Comparison of ENCODE assay signal across 18 cellular contexts in genomic region chr18:48140738-48141137, GRCh38.
DNase-seq lines count a peak whose midpoint lies in the region; ATAC-seq, FAIRE-seq and TF ChIP-seq lines count a peak whose summit lies in the region.
"Had no signal": no experiment of that assay in that cellular context is flagged by ENCODE, and none has a peak within 500 bp of the region (broad histone marks: within the 10 kb centered on the region; RNA-seq: fewer than 3 reads in every experiment).

No MANE protein-coding gene starts in this region.

- H3K36me3 ChIP-seq in left ventricle myocardium inferior (no peaks in the 10 kb centered on the region), H1 (ENCODE audit: control insufficient read depth in 2 of 4, insufficient read depth in 4 of 4, low read length in 3 of 4) (no peaks in the 10 kb centered on the region; a peak in 1 of 8 replicates), neural progenitor cell (no peaks in the 10 kb centered on the region)

- H2BK12ac ChIP-seq in H1 (ENCODE audit: low read depth, low read length): no peak overlapping the region

- H2BK15ac ChIP-seq in H1 (ENCODE audit: low read length): no peak overlapping the region

- H3K36me3 Mint-ChIP-seq in neural progenitor cell: no peaks in the 10 kb centered on the region
- H3K36me3 Mint-ChIP-seq: CD4-positive, CD25-positive, alpha-beta regulatory T cell had no signal

- no peak overlapping the region for H2BK120ac ChIP-seq in H1 (replicated peaks; ENCODE audit: low read depth, low read length)

- H3K4me2 ChIP-seq in H1 (ENCODE audit: insufficient read depth in 1 of 2, low read depth in 2 of 2, low read length in 2 of 2) (no peak overlapping the region), neural progenitor cell (no peak overlapping the region)

- H3K27me3 Mint-ChIP-seq in neural progenitor cell (ENCODE audit: insufficient read depth, low read depth): peaks cover 42% of the 10 kb centered on the region

- no peak for ATAC-seq in left cardiac atrium
- ATAC-seq: Panc1 had no signal

- no peak overlapping the region for H2AK5ac ChIP-seq in H1 (ENCODE audit: low read depth, low read length)

- peaks cover 12% of the 10 kb centered on the region; the same call in 1 of the 2 replicates for H3K23me2 ChIP-seq in H1 (ENCODE audit: low read depth, low read length)

- H3K9ac ChIP-seq in H1 (replicated peaks in 1 of 4; ENCODE audit: extremely low read depth in 1 of 4, low read depth in 3 of 4, low read length in 3 of 4) (0 out of 7 replicates have a peak overlapping the region, but pooled peaks of 1 of the 4 experiments have one; percentile 20), neural progenitor cell (no peak overlapping the region)

- no peak overlapping the region for H3K23ac ChIP-seq in H1 (ENCODE audit: insufficient read length)

- no peak overlapping the region for H3K14ac ChIP-seq in H1 (ENCODE audit: insufficient read length)

- H3K18ac ChIP-seq in H1 (ENCODE audit: extremely low read depth, low read length): no peak overlapping the region

- H3K9me3 ChIP-seq in left ventricle myocardium inferior (replicated peaks): no peaks in the 10 kb centered on the region
- no peaks in the 10 kb centered on the region for H3K9me3 ChIP-seq in H1 (ENCODE audit: insufficient read depth in 2 of 2, low read depth in 1 of 2, low read length in 1 of 2)
- H3K9me3 ChIP-seq in neural progenitor cell (ENCODE audit: low read depth): no peaks in the 10 kb centered on the region

- no peak overlapping the region for H2BK5ac ChIP-seq in H1 (ENCODE audit: low read depth, low read length)

- TF ChIP-seq CTCF in left ventricle myocardium inferior (IDR thresholded peaks at IDR 0.05; ENCODE audit: borderline replicate concordance) (no peak), H1 (IDR thresholded peaks at IDR 0.05; ENCODE audit: control extremely low read depth in 1 of 3, insufficient read depth in 1 of 3, low read depth in 1 of 3, low read length in 3 of 3) (peak in 2 of 3 experiments; percentile 20 to 24; a peak in 2 of 4 replicates), neural progenitor cell (IDR thresholded peaks at IDR 0.05) (no peak)

- no peaks in the 10 kb centered on the region for H3K9me3 Mint-ChIP-seq in neural progenitor cell
- H3K9me3 Mint-ChIP-seq: CD4-positive, CD25-positive, alpha-beta regulatory T cell had no signal

- H3F3A ChIP-seq in neural progenitor cell (ENCODE audit: low read depth): peaks cover 8% of the 10 kb centered on the region

- no peak overlapping the region for H2BK20ac ChIP-seq in H1 (ENCODE audit: low read length)

- TF ChIP-seq POLR2A in H1 (IDR thresholded peaks at IDR 0.05; ENCODE audit: control extremely low read depth in 1 of 2, low read depth in 2 of 2, low read length in 2 of 2): no peak

- CTCF ChIA-PET in H1 (lab: Charles Lee; ENCODE audit: partially characterized antibody): interaction anchor here (0.5 to 2.7 kb wide), 10 partner anchors 11 to 111 kb away, joined by 3 to 13 read pairs (median 4); no protein-coding TSS in a partner anchor

- no peak overlapping the region for H4K91ac ChIP-seq in H1 (replicated peaks; ENCODE audit: insufficient read length, low read length)

- peaks cover 54% of the 10 kb centered on the region for H3K4me1 ChIP-seq in left ventricle myocardium inferior
- peaks cover 9 to 27% (median 17%) of the 10 kb centered on the region in 4 experiments for H3K4me1 ChIP-seq in H1 (replicated peaks in 1 of 4; ENCODE audit: control insufficient read depth in 3 of 4, insufficient read depth in 4 of 4, low read length in 3 of 4)
- H3K4me1 ChIP-seq in neural progenitor cell: peaks cover 23% of the 10 kb centered on the region

- TF ChIP-seq RAD21 in H1 (IDR thresholded peaks at IDR 0.05 in 1 of 2, conservative IDR thresholded peaks at IDR 0.05 in 1 of 2; ENCODE audit: low read depth in 2 of 2, low read length in 2 of 2): peak; percentile 13 to 18; a peak in 2 of 4 replicates

- peaks cover 22% of the 10 kb centered on the region for H3K4me1 Mint-ChIP-seq in neural progenitor cell

- POLR2A ChIA-PET in H1 (lab: Charles Lee; ENCODE audit: partially characterized antibody): interaction anchor here (1.2 kb wide), 1 partner anchor 11 kb away, joined by 3 read pairs; no protein-coding TSS in a partner anchor

- H4K20me1 ChIP-seq in H1 (replicated peaks in 1 of 2; ENCODE audit: control insufficient read depth in 1 of 2, insufficient read depth in 2 of 2, low read length in 2 of 2) (no peaks in the 10 kb centered on the region), neural progenitor cell (ENCODE audit: low read depth) (peaks cover 14% of the 10 kb centered on the region)

- peak overlapping the region; percentile 14 for H3K4me3 Mint-ChIP-seq in neural progenitor cell
- H3K4me3 Mint-ChIP-seq: CD4-positive, CD25-positive, alpha-beta regulatory T cell had no signal

- H3K4ac ChIP-seq in H1 (replicated peaks; ENCODE audit: insufficient read length, low read depth, low read length): no peak overlapping the region

- no peak for DNase-seq in left ventricle myocardium inferior
- no peak for DNase-seq in left cardiac atrium
- no peak for DNase-seq in H1 (ENCODE audit: low read depth in 1 of 2, low spot score in 2 of 2)
- DNase-seq in neural progenitor cell (ENCODE audit: low spot score): no peak
- DNase-seq in T-helper 2 cell: no peak
- DNase-seq in T1000 (lab: John Stamatoyannopoulos, UW): no peak
- DNase-seq in NOMO-1 treated with dmso at 0.1 percent for 144 hours (lab: John Stamatoyannopoulos, UW; ENCODE audit: unreplicated experiment): no peak
- DNase-seq: ACHN; CD4-positive, CD25-positive, alpha-beta regulatory T cell; DND-41; GDM1; MV-4-11; NCI-H1436; NCI-H2107; NCI-H446; NCI-H774 had no signal

- H3K79me2 ChIP-seq in H1 (ENCODE audit: control insufficient read depth in 1 of 2, insufficient read depth in 2 of 2, low read length in 2 of 2) (no peaks in the 10 kb centered on the region), neural progenitor cell (ENCODE audit: low read depth) (no peaks in the 10 kb centered on the region)

- 72% methylated on average over 10 of the region's 10 CpGs; no CpG with 5 or more reads in 1 of the 2 experiments for WGBS in H1 (ENCODE audit: extremely low coverage in 1 of 2, insufficient coverage in 1 of 2, insufficient read length in 1 of 2, insufficient replicate concordance in 2 of 2, low coverage in 1 of 2, low lambda C conversion rate in 2 of 2, missing lambda C conversion rate in 1 of 2), 2 experiments

- no peak overlapping the region for H3K27ac Mint-ChIP-seq in neural progenitor cell
- H3K27ac Mint-ChIP-seq: CD4-positive, CD25-positive, alpha-beta regulatory T cell had no signal

- TF ChIP-seq EP300 in H1 (IDR thresholded peaks at IDR 0.05; ENCODE audit: borderline replicate concordance in 1 of 2, low read depth in 2 of 2, low read length in 2 of 2): no peak

- H3K4me3 ChIP-seq in left ventricle myocardium inferior (no peak overlapping the region), H1 (ENCODE audit: extremely low read depth in 1 of 4, insufficient read depth in 2 of 4, low read depth in 3 of 4, low read length in 4 of 4) (no peak overlapping the region), neural progenitor cell (no peak overlapping the region)

- H3K27me3 ChIP-seq in left ventricle myocardium inferior (ENCODE audit: low read depth): peaks cover 15% of the 10 kb centered on the region
- H3K27me3 ChIP-seq in H1 (replicated peaks in 1 of 4; ENCODE audit: control insufficient read depth in 3 of 4, extremely low read depth in 1 of 4, insufficient read depth in 3 of 4, low read length in 3 of 4): peaks cover 11 to 39% (median 26%) of the 10 kb centered on the region in 4 experiments
- peaks cover 47% of the 10 kb centered on the region for H3K27me3 ChIP-seq in neural progenitor cell

- no peaks in the 10 kb centered on the region for H3K79me1 ChIP-seq in H1 (ENCODE audit: low read depth, low read length)

- no peak overlapping the region for H4K5ac ChIP-seq in H1 (ENCODE audit: insufficient read length, low read depth, low read length)

- H4K8ac ChIP-seq in H1 (ENCODE audit: extremely low read depth, insufficient read depth, low read length): no peak overlapping the region

- no peak for FAIRE-seq in H1 (lab: Jason Lieb, UNC)
- FAIRE-seq: GM12892 had no signal

- no peak overlapping the region for H3K56ac ChIP-seq in H1 (replicated peaks; ENCODE audit: insufficient read length, low read depth, low read length)

- H2AFZ ChIP-seq in H1 (ENCODE audit: low read length): no peak overlapping the region
- no peak overlapping the region for H2AFZ ChIP-seq in neural progenitor cell (replicated peaks)

- H3K27ac ChIP-seq in left ventricle myocardium inferior (replicated peaks): peak overlapping the region; percentile 73
- H3K27ac ChIP-seq in H1 (ENCODE audit: low read depth, low read length): no peak overlapping the region
- H3K27ac ChIP-seq in neural progenitor cell: no peak overlapping the region

- intact Hi-C loops in left ventricle myocardium inferior (cut with micrococcal nuclease) (no loop called here), left cardiac atrium (cut with DNase I) (no loop called here)

TF ChIP-seq in H1, 55 proteins besides CTCF, POLR2A, EP300 and RAD21 (continues in another document):
- TF ChIP-seq SIRT6 (IDR thresholded peaks at IDR 0.05; ENCODE audit: low read length) (no peak), ZNF274 (IDR thresholded peaks at IDR 0.05; ENCODE audit: borderline replicate concordance, extremely low read depth, low read length) (no peak), TAF1 (IDR thresholded peaks at IDR 0.05; ENCODE audit: low read depth, low read length) (no peak), CEBPB (IDR thresholded peaks at IDR 0.05; ENCODE audit: low read depth, low read length) (no peak), CTBP2 (IDR thresholded peaks at IDR 0.05; ENCODE audit: borderline replicate concordance, insufficient read depth, insufficient read length, low read length) (no peak), TBP (IDR thresholded peaks at IDR 0.05; ENCODE audit: low read depth, low read length) (no peak), SP1 (IDR thresholded peaks at IDR 0.05; ENCODE audit: low read depth, low read length) (no peak), E2F6 (IDR thresholded peaks at IDR 0.05) (no peak), NANOG (IDR thresholded peaks at IDR 0.05; ENCODE audit: insufficient read depth, low read depth, low read length, poor library complexity, severe bottlenecking) (no peak), ASH2L (IDR thresholded peaks at IDR 0.05; ENCODE audit: low read length) (no peak), EZH2 (IDR thresholded peaks at IDR 0.05; ENCODE audit: low read depth, low read length, severe bottlenecking) (no peak), CHD1 (IDR thresholded peaks at IDR 0.05; ENCODE audit: low read depth, low read length) (no peak)

Comparison
In these comparisons a context has a peak if more than half of its experiments do, and no peak if none do; other contexts are left out.
1. CTCF ChIP-seq: peak in H1 (2 of 3); none in left ventricle myocardium inferior (single experiment) and neural progenitor cell (single experiment).